31 cellular contexts compared by ENCODE assay signal in the genomic region with DNA sequence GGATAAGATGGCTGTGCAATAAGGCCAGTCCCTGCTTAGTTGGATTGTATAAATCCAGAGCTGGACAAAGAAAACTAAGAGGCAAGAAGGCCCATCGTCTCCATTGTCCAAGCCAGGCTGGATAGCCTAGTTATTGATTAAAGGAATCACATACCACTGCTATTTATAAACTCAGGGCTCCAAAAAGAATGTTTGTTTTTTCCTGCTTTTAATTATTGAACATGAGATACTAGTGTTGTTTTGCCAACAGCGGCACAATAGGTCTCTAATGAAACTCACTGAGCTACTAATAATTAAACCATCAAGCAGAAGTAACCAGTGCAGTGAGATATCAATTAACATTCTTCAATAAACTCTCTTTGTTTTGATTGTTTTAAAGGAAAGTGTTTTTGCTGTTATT.
"Had no signal": no experiment of that assay in that cellular context is flagged by ENCODE, and none has a peak within 500 bp of the region (broad histone marks: within the 10 kb centered on the region; RNA-seq: fewer than 3 reads in every experiment).

No MANE protein-coding gene starts in this region.

- H3K4me1 ChIP-seq: ascending aorta, esophagus squamous epithelium, gastroesophageal sphincter had no signal

- H3K27me3 Mint-ChIP-seq: activated CD4-positive, alpha-beta memory T cell treated with anti-CD3 and anti-CD28 coated beads for 36 hours; activated CD4-positive, alpha-beta T cell treated with anti-CD3 and anti-CD28 coated beads, Interleukin-2, amount 10 ng/mL, durations not matched to agents 24 days and 14 days; activated CD8-positive, alpha-beta memory T cell treated with anti-CD3 and anti-CD28 coated beads, Interleukin-2, amount 10 ng/mL, durations not matched to agents 7 days and 5 days; effector memory CD8-positive, alpha-beta T cell had no signal

- H3K4me3 ChIP-seq: ascending aorta, esophagus squamous epithelium, gastroesophageal sphincter had no signal

- H3K27me3 ChIP-seq: ascending aorta, brain microvascular endothelial cell had no signal

- H3K9me3 Mint-ChIP-seq: activated CD4-positive, alpha-beta memory T cell treated with anti-CD3 and anti-CD28 coated beads for 36 hours; activated CD4-positive, alpha-beta T cell treated with anti-CD3 and anti-CD28 coated beads, Interleukin-2, amount 10 ng/mL, durations not matched to agents 24 days and 14 days; activated naive CD4-positive, alpha-beta T cell treated with anti-CD3 and anti-CD28 coated beads for 36 hours; activated naive CD4-positive, alpha-beta T cell treated with anti-CD3 and anti-CD28 coated beads, Interleukin-2, amount 50 U/mL, for 72 hours; activated naive CD8-positive, alpha-beta T cell treated with anti-CD3 and anti-CD28 coated beads, Interleukin-2, amount 10 ng/mL, durations not matched to agents 7 days and 5 days; activated T-helper 1 cell treated with anti-CD3 and anti-CD28 coated beads, Interleukin-12 subunit alpha, Interleukin-12 subunit beta, Interleukin-2, Interleukin-4 antibody, amounts not matched to agents 30 ng/mL and 10 ng/mL and 1 ng/mL, durations not matched to agents 14 hours and 24 hours and 36 hours; activated T-helper 2 cell treated with anti-CD3 and anti-CD28 coated beads, Interferon-gamma antibody, Interleukin-2, Interleukin-4, amounts not matched to agents 10 μg/mL and 5 μg/mL and 100 μg/mL, durations not matched to agents 14 hours and 24 hours and 36 hours; T-helper 2 cell treated with Interferon-gamma antibody and Interleukin-4, amounts not matched to agents 5 μg/mL and 100 μg/mL, for 36 hours had no signal

- H3K4me1 Mint-ChIP-seq: activated CD4-positive, alpha-beta T cell treated with anti-CD3 and anti-CD28 coated beads for 36 hours; activated CD4-positive, alpha-beta T cell treated with anti-CD3 and anti-CD28 coated beads, Interleukin-2, amount 10 ng/mL, durations not matched to agents 24 days and 14 days; activated CD8-positive, alpha-beta memory T cell treated with anti-CD3 and anti-CD28 coated beads, Interleukin-2, amount 10 ng/mL, durations not matched to agents 7 days and 5 days; activated naive CD8-positive, alpha-beta T cell treated with anti-CD3 and anti-CD28 coated beads, Interleukin-2, amount 10 ng/mL, durations not matched to agents 7 days and 5 days; T-helper 17 cell had no signal

- H3K27ac Mint-ChIP-seq: activated CD4-positive, alpha-beta memory T cell treated with anti-CD3 and anti-CD28 coated beads for 36 hours; activated CD4-positive, alpha-beta T cell treated with anti-CD3 and anti-CD28 coated beads for 36 hours; activated CD4-positive, alpha-beta T cell treated with anti-CD3 and anti-CD28 coated beads, Interleukin-2, amount 10 ng/mL, durations not matched to agents 24 days and 14 days; activated CD8-positive, alpha-beta memory T cell treated with anti-CD3 and anti-CD28 coated beads, Interleukin-2, amount 10 ng/mL, durations not matched to agents 7 days and 5 days; activated CD8-positive, alpha-beta T cell treated with anti-CD3 and anti-CD28 coated beads, Interleukin-2, amount 10 ng/mL, durations not matched to agents 7 days and 5 days; activated naive CD4-positive, alpha-beta T cell treated with anti-CD3 and anti-CD28 coated beads for 36 hours; activated naive CD4-positive, alpha-beta T cell treated with anti-CD3 and anti-CD28 coated beads, Interleukin-2, amount 50 U/mL, for 72 hours; activated naive CD8-positive, alpha-beta T cell treated with anti-CD3 and anti-CD28 coated beads, Interleukin-2, amount 10 ng/mL, durations not matched to agents 7 days and 5 days; activated T-helper 1 cell treated with anti-CD3 and anti-CD28 coated beads, Interleukin-12 subunit alpha, Interleukin-12 subunit beta, Interleukin-2, Interleukin-4 antibody, amounts not matched to agents 30 ng/mL and 10 ng/mL and 1 ng/mL, durations not matched to agents 14 hours and 24 hours and 36 hours; activated T-helper 2 cell treated with anti-CD3 and anti-CD28 coated beads, Interferon-gamma antibody, Interleukin-2, Interleukin-4, amounts not matched to agents 10 μg/mL and 5 μg/mL and 100 μg/mL, durations not matched to agents 14 hours and 24 hours and 36 hours; effector memory CD8-positive, alpha-beta T cell; T-helper 17 cell; T-helper 2 cell treated with Interferon-gamma antibody and Interleukin-4, amounts not matched to agents 5 μg/mL and 100 μg/mL, for 36 hours had no signal

- H3K4me3 Mint-ChIP-seq: activated CD4-positive, alpha-beta memory T cell treated with anti-CD3 and anti-CD28 coated beads for 36 hours; activated CD4-positive, alpha-beta T cell treated with anti-CD3 and anti-CD28 coated beads for 36 hours; activated CD4-positive, alpha-beta T cell treated with anti-CD3 and anti-CD28 coated beads, Interleukin-2, amount 10 ng/mL, durations not matched to agents 24 days and 14 days; activated CD8-positive, alpha-beta memory T cell treated with anti-CD3 and anti-CD28 coated beads, Interleukin-2, amount 10 ng/mL, durations not matched to agents 7 days and 5 days; activated CD8-positive, alpha-beta T cell treated with anti-CD3 and anti-CD28 coated beads, Interleukin-2, amount 10 ng/mL, durations not matched to agents 7 days and 5 days; activated naive CD4-positive, alpha-beta T cell treated with anti-CD3 and anti-CD28 coated beads for 36 hours; activated naive CD8-positive, alpha-beta T cell treated with anti-CD3 and anti-CD28 coated beads, Interleukin-2, amount 10 ng/mL, durations not matched to agents 7 days and 5 days; activated T-helper 1 cell treated with anti-CD3 and anti-CD28 coated beads, Interleukin-12 subunit alpha, Interleukin-12 subunit beta, Interleukin-2, Interleukin-4 antibody, amounts not matched to agents 30 ng/mL and 10 ng/mL and 1 ng/mL, durations not matched to agents 14 hours and 24 hours and 36 hours; effector memory CD8-positive, alpha-beta T cell; T-helper 17 cell; T-helper 2 cell treated with Interferon-gamma antibody and Interleukin-4, amounts not matched to agents 5 μg/mL and 100 μg/mL, for 36 hours had no signal

- FAIRE-seq: bronchial epithelial cell, colon had no signal

- H3K9me3 ChIP-seq: ascending aorta, esophagus squamous epithelium, gastroesophageal sphincter had no signal

- DNase-seq: activated CD4-positive, alpha-beta memory T cell treated with anti-CD3 and anti-CD28 coated beads for 36 hours; activated CD4-positive, alpha-beta T cell treated with anti-CD3 and anti-CD28 coated beads for 36 hours; activated CD4-positive, alpha-beta T cell treated with anti-CD3 and anti-CD28 coated beads, Interleukin-2, amount 10 ng/mL, durations not matched to agents 24 days and 14 days; activated CD4-positive, CD25-positive, alpha-beta regulatory T cell; activated CD4-positive, CD25-positive, alpha-beta regulatory T cell treated with anti-CD3 and anti-CD28 coated beads, Interleukin-2, amount 50 U/mL, for 72 hours; activated CD8-positive, alpha-beta memory T cell treated with anti-CD3 and anti-CD28 coated beads, Interleukin-2, amount 10 ng/mL, durations not matched to agents 7 days and 5 days; activated CD8-positive, alpha-beta memory T cell treated with anti-CD3 and anti-CD28 coated beads, Interleukin-2, amount 50 U/mL, for 4 hours; activated CD8-positive, alpha-beta T cell treated with anti-CD3 and anti-CD28 coated beads, Interleukin-2, amount 10 ng/mL, durations not matched to agents 7 days and 5 days; activated effector memory CD4-positive, alpha-beta T cell treated with anti-CD3 and anti-CD28 coated beads, Interleukin-2, amount 50 U/mL, for 16 hours; activated naive CD4-positive, alpha-beta T cell treated with anti-CD3 and anti-CD28 coated beads for 36 hours; activated naive CD8-positive, alpha-beta T cell treated with anti-CD3 and anti-CD28 coated beads, Interleukin-2, amount 10 ng/mL, durations not matched to agents 7 days and 5 days; activated T-cell treated with anti-CD3 and anti-CD28 coated beads, Interleukin-2, amount 50 U/mL, for 1 hour; activated T-cell treated with anti-CD3 and anti-CD28 coated beads, Interleukin-2, amount 50 U/mL, for 48 hours; brain microvascular endothelial cell; cortex of kidney; dermis blood vessel endothelial cell; effector CD4-positive, alpha-beta T cell; effector memory CD8-positive, alpha-beta T cell; esophagus squamous epithelium; foreskin melanocyte; T-helper 1 cell; T-helper 17 cell; T1000 had no signal

- H3K36me3 Mint-ChIP-seq: activated CD4-positive, alpha-beta memory T cell treated with anti-CD3 and anti-CD28 coated beads for 36 hours; activated CD8-positive, alpha-beta memory T cell treated with anti-CD3 and anti-CD28 coated beads, Interleukin-2, amount 10 ng/mL, durations not matched to agents 7 days and 5 days; activated naive CD4-positive, alpha-beta T cell treated with anti-CD3 and anti-CD28 coated beads, Interleukin-2, amount 50 U/mL, for 72 hours; activated naive CD8-positive, alpha-beta T cell treated with anti-CD3 and anti-CD28 coated beads, Interleukin-2, amount 10 ng/mL, durations not matched to agents 7 days and 5 days had no signal

- H3K36me3 ChIP-seq: ascending aorta, brain microvascular endothelial cell, esophagus squamous epithelium, gastroesophageal sphincter had no signal

- H3K27ac ChIP-seq: ascending aorta, brain microvascular endothelial cell, esophagus squamous epithelium, gastroesophageal sphincter had no signal
